ENCODE assay signal across 8 cellular contexts in the genomic region with DNA sequence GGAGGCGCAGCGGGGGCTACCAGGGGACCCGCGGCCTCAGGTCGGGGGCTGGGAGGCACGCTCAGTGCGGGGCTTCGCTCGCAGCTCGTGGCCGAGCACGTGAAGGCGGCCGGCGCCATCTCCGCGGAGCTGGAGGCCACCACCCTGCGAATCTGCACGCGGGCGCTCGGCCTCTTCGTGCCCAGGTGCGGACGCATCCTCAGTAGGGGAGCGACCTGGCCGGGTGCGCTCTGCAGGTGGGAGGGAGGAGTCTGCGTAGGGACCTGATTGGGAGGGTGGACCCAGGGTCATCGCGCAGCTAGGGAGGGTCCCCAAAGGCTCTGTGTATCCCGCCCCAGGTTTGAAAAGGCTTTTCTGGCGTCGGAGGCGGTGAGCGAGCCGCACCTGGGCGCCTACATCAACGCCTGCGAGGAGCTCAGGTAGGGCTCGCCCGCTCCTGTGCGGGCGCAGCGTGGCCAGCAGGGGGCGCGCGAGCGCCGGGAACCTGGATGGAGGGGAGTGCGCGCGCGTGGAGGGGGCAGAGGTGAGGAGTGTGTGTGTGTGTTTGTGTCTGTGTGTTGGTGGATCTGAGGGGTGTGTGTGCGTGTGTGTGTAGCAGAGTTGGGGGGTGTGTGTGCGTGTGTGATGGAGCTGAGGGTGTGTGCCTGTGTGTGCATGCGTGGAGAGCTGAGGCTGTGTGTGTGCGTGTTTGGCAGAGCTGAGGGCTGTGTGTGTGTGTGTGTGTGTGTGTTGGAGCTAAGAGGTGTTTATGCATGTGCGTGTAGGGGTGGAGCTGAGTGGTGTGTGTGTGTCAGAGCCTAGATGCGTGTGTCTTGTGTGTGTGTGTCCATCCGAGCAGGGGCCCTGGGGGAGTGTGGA. TPM values are rescaled to one million over a fixed set of nuclear protein-coding genes. Genes with fewer than 3 reads are reported as not detected.
DNase-seq lines count a peak whose midpoint lies in the region; ATAC-seq and TF ChIP-seq lines count a peak whose summit lies in the region.

No MANE protein-coding gene starts in this region.

- no peak overlapping the region for H2AFZ ChIP-seq in HCT116 (ENCODE audit: low read depth, low read length, poor library complexity, severe bottlenecking)

- TF ChIP-seq CTCF in HCT116 (IDR thresholded peaks at IDR 0.05 in 2 of 3, conservative IDR thresholded peaks at IDR 0.05 in 1 of 3; ENCODE audit: borderline replicate concordance in 1 of 3, insufficient read depth in 1 of 3, low read depth in 2 of 3, low read length in 2 of 3) (peak in 2 of 3 experiments; percentile 94 to 99; a peak in 4 of 6 replicates), endothelial cell (IDR thresholded peaks at IDR 0.05; ENCODE audit: unreplicated experiment) (peak; percentile 96)

- no peaks in the 10 kb centered on the region for H3K27me3 ChIP-seq in HCT116 (ENCODE audit: insufficient read depth, low read length)
- H3K27me3 ChIP-seq in mucosa of rectum (ENCODE audit: control insufficient read depth in 2 of 2, insufficient read depth in 2 of 2, low read length in 2 of 2) = peaks cover 0 to 6% of the 10 kb centered on the region in 2 donors

- no peak for TF ChIP-seq RAD21 in HCT116 (IDR thresholded peaks at IDR 0.05; ENCODE audit: low read depth)

- no peaks in the 10 kb centered on the region for H3K36me3 Mint-ChIP-seq in endothelial cell (ENCODE audit: low read depth, unreplicated experiment)
- H3K36me3 Mint-ChIP-seq in stimulated activated memory B cell treated with anti-CD40 and anti-IgM and Interleukin-4, amounts not matched to agents 10 μg/mL and 1 μg/mL and 100 μg/mL, for 72 hours = no peaks in the 10 kb centered on the region

- H3K4me3 ChIP-seq in HCT116 (replicated peaks in 1 of 2; ENCODE audit: low read depth in 1 of 2, low read length in 2 of 2) = no peak overlapping the region; a peak in 1 of 4 replicates
- peak overlapping the region; percentile 26 to 28 for H3K4me3 ChIP-seq in mucosa of rectum (ENCODE audit: low read length in 2 of 2)

- ATAC-seq in HCT116 (peak; percentile 83), HG02884 (IDR thresholded peaks at IDR 0.05; ENCODE audit: unreplicated experiment) (no peak)
- peak; percentile 82 for ATAC-seq in stimulated activated memory B cell treated with anti-CD40 and anti-IgM and Interleukin-4, amounts not matched to agents 10 μg/mL and 1 μg/mL and 100 μg/mL, for 72 hours

- POLR2A ChIA-PET in HCT116 (lab: Charles Lee) = interaction anchor here (0.7 to 1.0 kb wide), 2 partner anchors 11 to 190 kb away, joined by 3 to 6 read pairs; partner anchors contain the start of gene EXOC3L4

- H3K4me2 ChIP-seq in HCT116 (ENCODE audit: low read length) = peak overlapping the region; percentile 60

- H3K9ac ChIP-seq in HCT116 (ENCODE audit: low read length) (no peak overlapping the region), mucosa of rectum (ENCODE audit: low read depth in 1 of 2, low read length in 2 of 2) (no peak overlapping the region)

- no peaks in the 10 kb centered on the region for H3K9me3 Mint-ChIP-seq in endothelial cell (ENCODE audit: unreplicated experiment)
- H3K9me3 Mint-ChIP-seq in stimulated activated memory B cell treated with anti-CD40 and anti-IgM and Interleukin-4, amounts not matched to agents 10 μg/mL and 1 μg/mL and 100 μg/mL, for 72 hours = no peaks in the 10 kb centered on the region

- no peaks in the 10 kb centered on the region for H3K79me2 ChIP-seq in HCT116 (ENCODE audit: insufficient read depth, low read length)

- H3K4me3 Mint-ChIP-seq in endothelial cell (ENCODE audit: unreplicated experiment) = no peak overlapping the region
- H3K4me3 Mint-ChIP-seq in stimulated activated memory B cell treated with anti-CD40 and anti-IgM and Interleukin-4, amounts not matched to agents 10 μg/mL and 1 μg/mL and 100 μg/mL, for 72 hours = peak overlapping the region; percentile 27

- no peak for TF ChIP-seq POLR2A in HCT116 (IDR thresholded peaks at IDR 0.05; ENCODE audit: borderline replicate concordance, extremely low read depth, insufficient read depth, insufficient read length)

- H3K9me3 ChIP-seq in HCT116 (ENCODE audit: control insufficient read depth in 1 of 2, insufficient read depth in 1 of 2, low read depth in 1 of 2, low read length in 2 of 2) = no peaks in the 10 kb centered on the region
- H3K9me3 ChIP-seq in mucosa of rectum (ENCODE audit: control insufficient read depth in 2 of 2, low read length in 2 of 2) = no peaks in the 10 kb centered on the region

- no TSS peak for BruUV-seq in HCT116 (replicated peaks; lab: Mats Ljungman, UMichigan)

- no peaks in the 10 kb centered on the region for H4K20me1 ChIP-seq in HCT116 (ENCODE audit: insufficient read depth)

- RAD21 ChIA-PET in HCT116 (lab: Charles Lee; ENCODE audit: low non-redundant PET in 1 of 2, low total read pairs in 2 of 2, uncharacterized antibody in 2 of 2, unreplicated experiment in 2 of 2) = interaction anchor here (0.5 to 2.1 kb wide), 17 partner anchors 8 to 416 kb away, joined by 3 to 18 read pairs (median 3); no protein-coding TSS in a partner anchor

- H3K4me1 Mint-ChIP-seq in endothelial cell (ENCODE audit: unreplicated experiment) = peaks cover 7% of the 10 kb centered on the region
- peaks cover 55% of the 10 kb centered on the region for H3K4me1 Mint-ChIP-seq in stimulated activated memory B cell treated with anti-CD40 and anti-IgM and Interleukin-4, amounts not matched to agents 10 μg/mL and 1 μg/mL and 100 μg/mL, for 72 hours

- DNase-seq in COLO668 (lab: John Stamatoyannopoulos, UW; ENCODE audit: unreplicated experiment) = peak; percentile 90
- DNase-seq in HCT116 (ENCODE audit: low read depth, low spot score) = no peak
- peak; percentile 54 for DNase-seq in NCI-H226
- DNase-seq in activated CD8-positive, alpha-beta memory T cell treated with anti-CD3 and anti-CD28 coated beads for 48 hours (ENCODE audit: low read depth in 2 of 3, low spot score in 2 of 3) = peak; percentile 40 to 74 (median 65)
- peak; percentile 76 for DNase-seq in endothelial cell (ENCODE audit: low spot score)

- H3K27me3 Mint-ChIP-seq in endothelial cell (ENCODE audit: unreplicated experiment) = peaks cover 16% of the 10 kb centered on the region
- H3K27me3 Mint-ChIP-seq in stimulated activated memory B cell treated with anti-CD40 and anti-IgM and Interleukin-4, amounts not matched to agents 10 μg/mL and 1 μg/mL and 100 μg/mL, for 72 hours = peaks cover 33% of the 10 kb centered on the region

- H3K36me3 ChIP-seq in HCT116 (ENCODE audit: control insufficient read depth in 1 of 2, insufficient read depth in 2 of 2, low read length in 2 of 2) = no peaks in the 10 kb centered on the region
- H3K36me3 ChIP-seq in mucosa of rectum (ENCODE audit: control insufficient read depth in 2 of 2, insufficient read depth in 2 of 2, low read length in 2 of 2) = no peaks in the 10 kb centered on the region

- intact Hi-C loops in HCT116 (cut with micrococcal nuclease) = loop anchor here (1.0 kb wide), 3 partner anchors 36 to 187 kb away; no protein-coding TSS in a partner anchor

- H3K9me2 ChIP-seq in HCT116 (ENCODE audit: insufficient read depth) = no peaks in the 10 kb centered on the region

- no peak overlapping the region; the same call in 1 of the 2 replicates for H3K27ac ChIP-seq in HCT116 (ENCODE audit: low read depth, low read length)
- H3K27ac ChIP-seq in mucosa of rectum (ENCODE audit: low read depth in 2 of 2, low read length in 2 of 2) = no peak overlapping the region

- CTCF ChIA-PET in HCT116 (lab: Charles Lee) = interaction anchor here (0.6 to 3.1 kb wide), 36 partner anchors 9 to 1389 kb away, joined by 3 to 41 read pairs (median 5); partner anchors contain the start of genes EXOC3L4 and TNFAIP2

- H3K4me1 ChIP-seq in HCT116 (ENCODE audit: control insufficient read depth in 1 of 2, insufficient read depth in 2 of 2, low read length in 2 of 2) (peaks cover 26 to 45% of the 10 kb centered on the region in 2 experiments), mucosa of rectum (ENCODE audit: control insufficient read depth in 2 of 2, insufficient read depth in 2 of 2, low read length in 2 of 2) (peaks cover 19 to 21% of the 10 kb centered on the region in 2 donors)

- no peak overlapping the region for H3K27ac Mint-ChIP-seq in endothelial cell (ENCODE audit: unreplicated experiment)
- no peak overlapping the region for H3K27ac Mint-ChIP-seq in stimulated activated memory B cell treated with anti-CD40 and anti-IgM and Interleukin-4, amounts not matched to agents 10 μg/mL and 1 μg/mL and 100 μg/mL, for 72 hours

TF ChIP-seq in HCT116, 20 proteins besides CTCF, POLR2A, EP300 and RAD21 (continues in another document):
- TF ChIP-seq TCF7L2 (IDR thresholded peaks at IDR 0.05; ENCODE audit: borderline replicate concordance, extremely low read depth, insufficient read depth, insufficient read length) = no peak
- TF ChIP-seq, protein P1, sequence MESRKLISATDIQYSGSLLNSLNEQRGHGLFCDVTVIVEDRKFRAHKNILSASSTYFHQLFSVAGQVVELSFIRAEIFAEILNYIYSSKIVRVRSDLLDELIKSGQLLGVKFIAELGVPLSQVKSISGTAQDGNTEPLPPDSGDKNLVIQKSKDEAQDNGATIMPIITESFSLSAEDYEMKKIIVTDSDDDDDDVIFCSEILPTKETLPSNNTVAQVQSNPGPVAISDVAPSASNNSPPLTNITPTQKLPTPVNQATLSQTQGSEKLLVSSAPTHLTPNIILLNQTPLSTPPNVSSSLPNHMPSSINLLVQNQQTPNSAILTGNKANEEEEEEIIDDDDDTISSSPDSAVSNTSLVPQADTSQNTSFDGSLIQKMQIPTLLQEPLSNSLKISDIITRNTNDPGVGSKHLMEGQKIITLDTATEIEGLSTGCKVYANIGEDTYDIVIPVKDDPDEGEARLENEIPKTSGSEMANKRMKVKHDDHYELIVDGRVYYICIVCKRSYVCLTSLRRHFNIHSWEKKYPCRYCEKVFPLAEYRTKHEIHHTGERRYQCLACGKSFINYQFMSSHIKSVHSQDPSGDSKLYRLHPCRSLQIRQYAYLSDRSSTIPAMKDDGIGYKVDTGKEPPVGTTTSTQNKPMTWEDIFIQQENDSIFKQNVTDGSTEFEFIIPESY (IDR thresholded peaks at IDR 0.05; ENCODE audit: extremely low read depth, insufficient replicate concordance, low read length) = no peak
- TF ChIP-seq JUND (IDR thresholded peaks at IDR 0.05) = no peak
- TF ChIP-seq EZH2 (IDR thresholded peaks at IDR 0.05) = no peak
- no peak for TF ChIP-seq POLR2AphosphoS5 (IDR thresholded peaks at IDR 0.05; ENCODE audit: low read depth, low read length)
- TF ChIP-seq EZH2phosphoT487 (IDR thresholded peaks at IDR 0.05; ENCODE audit: borderline replicate concordance) = no peak
- no peak for TF ChIP-seq FOSL1 (IDR thresholded peaks at IDR 0.05; ENCODE audit: low read depth)

RNA-seq across cellular contexts. Expression of gene EXOC3L4, which starts 10.4 kb away (rescaled TPM):
- total RNA-seq in HCT116 (2021; ENCODE audit: unreplicated experiment) (not detected), endothelial cell (ENCODE audit: unreplicated experiment) (not detected)
- 0.15 and 0.34 TPM in 2 replicates for polyA plus RNA-seq in HCT116 (2012)

RNA-seq across cellular contexts. Expression of gene TNFAIP2, which starts 18.4 kb away (rescaled TPM):
- 74.8 TPM for total RNA-seq in HCT116 (2021; ENCODE audit: unreplicated experiment)
- polyA plus RNA-seq in HCT116 (2012) = 49.6 and 52.9 TPM in 2 replicates
- 163 TPM for total RNA-seq in endothelial cell (ENCODE audit: unreplicated experiment)

RNA-seq across cellular contexts. Expression of gene LBHD2, which starts 20.9 kb away (rescaled TPM):
- total RNA-seq in HCT116 (2021; ENCODE audit: unreplicated experiment) (not detected), endothelial cell (ENCODE audit: unreplicated experiment) (not detected)
- polyA plus RNA-seq in HCT116 (2012) = not detected in 2 replicates

RNA-seq across cellular contexts. Expression of gene CDC42BPB, which starts 47.5 kb away (rescaled TPM):
- 85.6 TPM for total RNA-seq in HCT116 (2021; ENCODE audit: unreplicated experiment)
- polyA plus RNA-seq in HCT116 (2012) = 81.0 and 89.0 TPM in 2 replicates
- total RNA-seq in endothelial cell (ENCODE audit: unreplicated experiment) = 187 TPM

Comparison
In these comparisons a context has a peak if more than half of its experiments do, and no peak if none do; other contexts are left out.
1. H3K4me3 ChIP-seq: peak in mucosa of rectum (2 of 2); none in HCT116 (0 of 2).